In genomic region chr2:6986894-6987487, GRCh38 we compare ENCODE assay signal across 10 cellular contexts.
DNase-seq lines count a peak whose midpoint lies in the region; ATAC-seq and TF ChIP-seq lines count a peak whose summit lies in the region.
"Had no signal": no experiment of that assay in that cellular context is flagged by ENCODE, and none has a peak within 500 bp of the region (broad histone marks: within the 10 kb centered on the region; RNA-seq: fewer than 3 reads in every experiment).

No MANE protein-coding gene starts in this region.

- 32 to 54% (median 49%) methylated on average over 13 of the region's 13 CpGs for WGBS in stomach, 5 donors

- no peak for ATAC-seq in HG03039 (IDR thresholded peaks at IDR 0.05; ENCODE audit: unreplicated experiment)
- ATAC-seq in HG03108 (IDR thresholded peaks at IDR 0.05; ENCODE audit: unreplicated experiment), result no peak
- ATAC-seq: activated naive CD4-positive, alpha-beta T cell treated with anti-CD3 and anti-CD28 coated beads, Interleukin-2, amount 50 U/mL, for 72 hours had no signal

- intact Hi-C loops in left ventricle myocardium inferior (cut with micrococcal nuclease) (no loop called here), stomach (cut with DNase I; ENCODE audit: low total_unique reads) (no loop called here)

- peak; percentile 20 for DNase-seq in HuH-7 (ENCODE audit: low spot score)
- DNase-seq in NCI-H69 (lab: John Stamatoyannopoulos, UW), result peak; percentile 68
- no peak for DNase-seq in left ventricle myocardium inferior
- peak; percentile 86 for DNase-seq in pons (ENCODE audit: low spot score)
- no peak for DNase-seq in HPDE6-E6E7 (ENCODE audit: extremely low spot score)
- DNase-seq in stomach, result no peak

- H3K27ac ChIP-seq in left ventricle myocardium inferior (replicated peaks), result peak overlapping the region; percentile 65
- peak overlapping the region in 1 of 5 donors; percentile 12 for H3K27ac ChIP-seq in stomach
- H3K27ac ChIP-seq: KMS-11 had no signal

- no peaks in the 10 kb centered on the region for H3K27me3 ChIP-seq in left ventricle myocardium inferior (ENCODE audit: low read depth)
- no peaks in the 10 kb centered on the region for H3K27me3 ChIP-seq in stomach

- no peak for TF ChIP-seq EP300 in stomach (IDR thresholded peaks at IDR 0.05)

- peaks cover 60% of the 10 kb centered on the region for H3K4me1 ChIP-seq in left ventricle myocardium inferior
- peaks cover 8 to 22% (median 10%) of the 10 kb centered on the region in 4 donors for H3K4me1 ChIP-seq in stomach

- no peak for TF ChIP-seq POLR2A in stomach (IDR thresholded peaks at IDR 0.05)

- H3K36me3 ChIP-seq in left ventricle myocardium inferior (peaks cover 6% of the 10 kb centered on the region), stomach (no peaks in the 10 kb centered on the region)

- H3K9me3 ChIP-seq in left ventricle myocardium inferior (replicated peaks) (no peaks in the 10 kb centered on the region), stomach (no peaks in the 10 kb centered on the region)

- H3K4me3 ChIP-seq in left ventricle myocardium inferior, result no peak overlapping the region
- H3K4me3 ChIP-seq in stomach, result no peak overlapping the region

- no peak for TF ChIP-seq CTCF in left ventricle myocardium inferior (IDR thresholded peaks at IDR 0.05; ENCODE audit: borderline replicate concordance)
- TF ChIP-seq CTCF in stomach (IDR thresholded peaks at IDR 0.05), result no peak

Comparison
In these comparisons a context has a peak if more than half of its experiments do, and no peak if none do; other contexts are left out.
1. DNase-seq: peak in HuH-7 (single experiment), NCI-H69 (single experiment) and pons (single experiment); none in left ventricle myocardium inferior (single experiment), HPDE6-E6E7 (single experiment) and stomach (single experiment).